Comparison of ENCODE assay signal across 8 cellular contexts in genomic region chr1:179034720-179035119, GRCh38. TPM values are rescaled to one million over a fixed set of nuclear protein-coding genes. Genes with fewer than 3 reads are reported as not detected.
DNase-seq lines count a peak whose midpoint lies in the region; ATAC-seq lines count a peak whose summit lies in the region.

No MANE protein-coding gene starts in this region.

- DNase-seq in activated T-cell treated with anti-CD3 and anti-CD28 coated beads, Interleukin-2, amount 50 U/mL, for 4 hours = no peak
- DNase-seq in activated T-cell treated with anti-CD3 and anti-CD28 coated beads for 4 hours (no peak), RPMI7951 (ENCODE audit: low read depth) (peak; percentile 16), left colon (no peak), NCI-H526 treated with DMSO at 0.1 percent for 48 hours (lab: John Stamatoyannopoulos, UW) (no peak), SKM-1 treated with dmso at 0.1 percent for 144 hours (lab: John Stamatoyannopoulos, UW; ENCODE audit: unreplicated experiment) (no peak), RKO (ENCODE audit: low spot score) (no peak)

- H3K4me3 Mint-ChIP-seq in activated T-cell treated with anti-CD3 and anti-CD28 coated beads, Interleukin-2, amount 50 U/mL, for 4 hours = no peak overlapping the region

- intact Hi-C loops in left colon (cut with DNase I, micrococcal nuclease) = no loop called here

- peaks cover 2% of the 10 kb centered on the region for H3K36me3 Mint-ChIP-seq in activated T-cell treated with anti-CD3 and anti-CD28 coated beads, Interleukin-2, amount 50 U/mL, for 4 hours (ENCODE audit: insufficient read depth)

- H3K4me1 Mint-ChIP-seq in activated T-cell treated with anti-CD3 and anti-CD28 coated beads, Interleukin-2, amount 50 U/mL, for 4 hours (ENCODE audit: low read depth) = peaks cover 84% of the 10 kb centered on the region

- peak; percentile 68 to 70 for ATAC-seq in activated T-cell treated with anti-CD3 and anti-CD28 coated beads, Interleukin-2, amount 50 U/mL, for 4 hours
- ATAC-seq in HG02840 (IDR thresholded peaks at IDR 0.05; ENCODE audit: low FRiP score, unreplicated experiment) (peak; percentile 83), left colon (peak; percentile 58)

- no peaks in the 10 kb centered on the region for H3K9me3 Mint-ChIP-seq in activated T-cell treated with anti-CD3 and anti-CD28 coated beads, Interleukin-2, amount 50 U/mL, for 4 hours

- no peaks in the 10 kb centered on the region for H3K27me3 Mint-ChIP-seq in activated T-cell treated with anti-CD3 and anti-CD28 coated beads, Interleukin-2, amount 50 U/mL, for 4 hours (ENCODE audit: low read depth)

RNA-seq across cellular contexts. Expression of gene FAM20B, which starts 9.0 kb away (rescaled TPM):
- total RNA-seq in activated T-cell treated with anti-CD3 and anti-CD28 coated beads, Interleukin-2, amount 50 U/mL, for 4 hours = 10 to 100 TPM; 35.1 to 37.9 (median 35.7) TPM
- total RNA-seq in RPMI7951 (2014; rRNA removed; shearing (Covaris generic)) = 20.1 and 24.2 TPM in 2 replicates
- 10 to 100 TPM; 32.6 to 36.5 TPM for total RNA-seq in left colon

RNA-seq across cellular contexts. Expression of gene TOR3A, which starts 47.1 kb away (rescaled TPM):
- total RNA-seq in activated T-cell treated with anti-CD3 and anti-CD28 coated beads, Interleukin-2, amount 50 U/mL, for 4 hours = 10 to 100 TPM; 38.7 to 39.9 (median 39.8) TPM
- total RNA-seq in RPMI7951 (2014; rRNA removed; shearing (Covaris generic)) = 13.8 and 25.1 TPM in 2 replicates
- total RNA-seq in left colon = 10 to 100 TPM; 26.9 to 27.4 TPM
